In genomic region chr1:10347109-10347508, GRCh38 we compare ENCODE assay signal across 25 cellular contexts.
"Had no signal": no experiment of that assay in that cellular context is flagged by ENCODE, and none has a peak within 500 bp of the region (broad histone marks: within the 10 kb centered on the region; RNA-seq: fewer than 3 reads in every experiment).

No MANE protein-coding gene starts in this region.

- H3K27me3 ChIP-seq: brain microvascular endothelial cell, dorsolateral prefrontal cortex, foreskin keratinocyte, gastrocnemius medialis, heart left ventricle had no signal

- H3K27ac ChIP-seq: brain microvascular endothelial cell, coronary artery, foreskin keratinocyte, gastrocnemius medialis, heart left ventricle, WERI-Rb-1 had no signal

- DNase-seq: activated CD4-positive, alpha-beta T cell treated with anti-CD3 and anti-CD28 coated beads for 4 hours; activated CD4-positive, alpha-beta T cell treated with anti-CD3 and anti-CD28 coated beads, Interleukin-2, amount 10 ng/mL, durations not matched to agents 7 days and 5 days; activated CD4-positive, alpha-beta T cell treated with anti-CD3 and anti-CD28 coated beads, Interleukin-2, amount 50 U/mL, for 48 hours; activated CD4-positive, CD25-positive, alpha-beta regulatory T cell; activated CD4-positive, CD25-positive, alpha-beta regulatory T cell treated with anti-CD3 and anti-CD28 coated beads, Interleukin-2, amount 50 U/mL, for 72 hours; activated CD8-positive, alpha-beta memory T cell treated with anti-CD3 and anti-CD28 coated beads for 24 hours; activated CD8-positive, alpha-beta T cell treated with anti-CD3 and anti-CD28 coated beads for 36 hours; activated gamma-delta T cell; activated naive CD4-positive, alpha-beta T cell; activated naive CD4-positive, alpha-beta T cell treated with anti-CD3 and anti-CD28 coated beads, Interleukin-2, amount 10 ng/mL, durations not matched to agents 7 days and 5 days; activated naive CD8-positive, alpha-beta T cell treated with anti-CD3 and anti-CD28 coated beads, Interleukin-2, amount 10 ng/mL, durations not matched to agents 7 days and 5 days; activated T-cell treated with anti-CD3 and anti-CD28 coated beads, Interleukin-2, amount 50 U/mL, for 48 hours; amniotic stem cell; anterior cingulate cortex; brain microvascular endothelial cell; dorsolateral prefrontal cortex; effector memory CD4-positive, alpha-beta T cell; foreskin keratinocyte; gastrocnemius medialis; glutamatergic neuron; heart left ventricle; T-helper 2 cell; WERI-Rb-1 had no signal

- H3K9me3 ChIP-seq: gastrocnemius medialis, heart left ventricle had no signal

- H3K4me3 ChIP-seq: coronary artery, dorsolateral prefrontal cortex, gastrocnemius medialis, heart left ventricle had no signal

- ATAC-seq: activated CD8-positive, alpha-beta T cell treated with anti-CD3 and anti-CD28 coated beads for 36 hours; esophagus mucosa; foreskin keratinocyte; gastrocnemius medialis; heart left ventricle had no signal

- H3K4me1 ChIP-seq: foreskin keratinocyte, gastrocnemius medialis, heart left ventricle had no signal
